Comparison of ENCODE assay signal across 6 cellular contexts in genomic region chr1:144930085-144930776, GRCh38.
A peak's percentile ranks its signal among the peaks of the same experiment; 100 is the strongest.
DNase-seq lines count a peak whose midpoint lies in the region; ATAC-seq lines count a peak whose summit lies in the region.
"Not testable (repeated sequence)": the region's sequence is repeated elsewhere in the genome, so short reads cannot be mapped to it uniquely, and the experiment has no call there.

No MANE protein-coding gene starts in this region.

- CTCF ChIA-PET in activated CD4-positive, alpha-beta T cell treated with anti-CD3 and anti-CD28 coated beads for 36 hours (lab: Charles Lee): not testable (repeated sequence)

- H3K27ac ChIP-seq in Karpas-422 (ENCODE audit: low read length): not testable (repeated sequence)

- not testable (repeated sequence) for H3K36me3 ChIP-seq in Karpas-422 (ENCODE audit: insufficient read depth, low read length)

- not testable (repeated sequence) for H3K9ac ChIP-seq in Karpas-422 (ENCODE audit: low read length)

- H3K4me3 Mint-ChIP-seq in activated CD4-positive, alpha-beta T cell treated with anti-CD3 and anti-CD28 coated beads for 36 hours; activated T-cell treated with anti-CD3 and anti-CD28 coated beads, Interleukin-2, amount 50 U/mL, for 72 hours; activated naive CD8-positive, alpha-beta T cell treated with anti-CD3 and anti-CD28 coated beads, Interleukin-2, amount 50 U/mL, for 24 hours; stimulated activated memory B cell treated with anti-CD40 and anti-IgM and Interleukin-4, amounts not matched to agents 10 μg/mL and 1 μg/mL and 100 μg/mL, for 72 hours: not testable (repeated sequence)

- H4K20me1 ChIP-seq in Karpas-422 (ENCODE audit: insufficient read depth, low read depth, low read length): not testable (repeated sequence)

- not testable (repeated sequence) for H3K4me1 ChIP-seq in Karpas-422 (ENCODE audit: low read length)

- POLR2A ChIA-PET in activated CD4-positive, alpha-beta T cell treated with anti-CD3 and anti-CD28 coated beads for 36 hours (lab: Charles Lee): not testable (repeated sequence)

- not testable (repeated sequence) for H3K9me3 ChIP-seq in Karpas-422 (ENCODE audit: low read length)

- H3K9me2 ChIP-seq in Karpas-422 (replicated peaks; ENCODE audit: insufficient read depth, low read length): not testable (repeated sequence)

- not testable (repeated sequence) for H3K9me3 Mint-ChIP-seq in activated CD4-positive, alpha-beta T cell treated with anti-CD3 and anti-CD28 coated beads for 36 hours (ENCODE audit: low read depth); activated T-cell treated with anti-CD3 and anti-CD28 coated beads, Interleukin-2, amount 50 U/mL, for 72 hours; activated naive CD8-positive, alpha-beta T cell treated with anti-CD3 and anti-CD28 coated beads, Interleukin-2, amount 50 U/mL, for 24 hours; stimulated activated memory B cell treated with anti-CD40 and anti-IgM and Interleukin-4, amounts not matched to agents 10 μg/mL and 1 μg/mL and 100 μg/mL, for 72 hours

- not testable (repeated sequence) for H3K27me3 ChIP-seq in Karpas-422 (ENCODE audit: low read length)

- intact Hi-C loops in activated CD4-positive, alpha-beta T cell treated with anti-CD3 and anti-CD28 coated beads for 36 hours (cut with DNase I, micrococcal nuclease): not testable (repeated sequence)

- H3K4me2 ChIP-seq in Karpas-422 (ENCODE audit: low read depth, low read length, poor library complexity, severe bottlenecking): not testable (repeated sequence)

- not testable (repeated sequence) for H2AFZ ChIP-seq in Karpas-422 (ENCODE audit: low read length)

- H3K4me1 Mint-ChIP-seq in activated CD4-positive, alpha-beta T cell treated with anti-CD3 and anti-CD28 coated beads for 36 hours; activated T-cell treated with anti-CD3 and anti-CD28 coated beads, Interleukin-2, amount 50 U/mL, for 72 hours (ENCODE audit: low read depth); activated naive CD8-positive, alpha-beta T cell treated with anti-CD3 and anti-CD28 coated beads, Interleukin-2, amount 50 U/mL, for 24 hours; stimulated activated memory B cell treated with anti-CD40 and anti-IgM and Interleukin-4, amounts not matched to agents 10 μg/mL and 1 μg/mL and 100 μg/mL, for 72 hours: not testable (repeated sequence)

- peak; percentile 74 for ATAC-seq in activated CD4-positive, alpha-beta T cell treated with anti-CD3 and anti-CD28 coated beads for 36 hours
- peak; percentile 58 to 71 for ATAC-seq in activated T-cell treated with anti-CD3 and anti-CD28 coated beads, Interleukin-2, amount 50 U/mL, for 72 hours (replicated peaks in 1 of 2)
- ATAC-seq in activated naive CD8-positive, alpha-beta T cell treated with anti-CD3 and anti-CD28 coated beads, Interleukin-2, amount 50 U/mL, for 24 hours: peak; percentile 75
- peak; percentile 56 for ATAC-seq in stimulated activated memory B cell treated with anti-CD40 and anti-IgM and Interleukin-4, amounts not matched to agents 10 μg/mL and 1 μg/mL and 100 μg/mL, for 72 hours

- H3K4me3 ChIP-seq in Karpas-422 (ENCODE audit: low read length): not testable (repeated sequence)

- DNase-seq in Karpas-422 (peak; percentile 42), medulla oblongata (ENCODE audit: extremely low spot score) (peak; percentile 0)
- not testable (repeated sequence) for DNase-seq in activated CD4-positive, alpha-beta T cell treated with anti-CD3 and anti-CD28 coated beads for 36 hours; activated T-cell treated with anti-CD3 and anti-CD28 coated beads, Interleukin-2, amount 50 U/mL, for 72 hours; activated naive CD8-positive, alpha-beta T cell treated with anti-CD3 and anti-CD28 coated beads, Interleukin-2, amount 50 U/mL, for 24 hours

- H3K36me3 Mint-ChIP-seq in activated CD4-positive, alpha-beta T cell treated with anti-CD3 and anti-CD28 coated beads for 36 hours (ENCODE audit: low read depth); activated T-cell treated with anti-CD3 and anti-CD28 coated beads, Interleukin-2, amount 50 U/mL, for 72 hours (ENCODE audit: insufficient read depth in 2 of 2); activated naive CD8-positive, alpha-beta T cell treated with anti-CD3 and anti-CD28 coated beads, Interleukin-2, amount 50 U/mL, for 24 hours (ENCODE audit: low read depth); stimulated activated memory B cell treated with anti-CD40 and anti-IgM and Interleukin-4, amounts not matched to agents 10 μg/mL and 1 μg/mL and 100 μg/mL, for 72 hours: not testable (repeated sequence)

- not testable (repeated sequence) for H3K27me3 Mint-ChIP-seq in activated CD4-positive, alpha-beta T cell treated with anti-CD3 and anti-CD28 coated beads for 36 hours; activated T-cell treated with anti-CD3 and anti-CD28 coated beads, Interleukin-2, amount 50 U/mL, for 72 hours (ENCODE audit: low read depth); activated naive CD8-positive, alpha-beta T cell treated with anti-CD3 and anti-CD28 coated beads, Interleukin-2, amount 50 U/mL, for 24 hours; stimulated activated memory B cell treated with anti-CD40 and anti-IgM and Interleukin-4, amounts not matched to agents 10 μg/mL and 1 μg/mL and 100 μg/mL, for 72 hours

- not testable (repeated sequence) for H3K27ac Mint-ChIP-seq in activated CD4-positive, alpha-beta T cell treated with anti-CD3 and anti-CD28 coated beads for 36 hours; activated T-cell treated with anti-CD3 and anti-CD28 coated beads, Interleukin-2, amount 50 U/mL, for 72 hours; activated naive CD8-positive, alpha-beta T cell treated with anti-CD3 and anti-CD28 coated beads, Interleukin-2, amount 50 U/mL, for 24 hours; stimulated activated memory B cell treated with anti-CD40 and anti-IgM and Interleukin-4, amounts not matched to agents 10 μg/mL and 1 μg/mL and 100 μg/mL, for 72 hours

- H3K79me2 ChIP-seq in Karpas-422 (ENCODE audit: low read length): not testable (repeated sequence)
